11 cellular contexts compared by ENCODE assay signal in the genomic region with DNA sequence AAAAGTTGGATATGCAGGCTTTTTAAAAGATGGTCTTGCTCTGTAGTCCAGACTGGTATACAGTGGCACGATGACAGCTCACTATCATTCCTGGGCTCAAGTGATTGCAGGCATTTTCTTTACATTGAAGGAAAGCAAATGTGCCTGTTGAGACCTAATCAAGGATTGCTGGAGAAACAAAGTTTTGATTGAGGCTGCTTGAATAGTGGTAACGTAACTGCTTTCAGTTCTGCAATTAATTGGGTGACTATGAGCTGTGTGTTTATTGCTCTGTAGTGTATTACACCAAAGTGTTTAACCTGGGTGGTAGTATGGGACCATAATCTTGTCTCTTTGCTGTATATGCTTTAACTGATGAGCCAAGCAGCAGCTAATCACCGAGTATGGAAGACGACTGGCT. TPM values are rescaled to one million over a fixed set of nuclear protein-coding genes. Genes with fewer than 3 reads are reported as not detected.
DNase-seq lines count a peak whose midpoint lies in the region; FAIRE-seq and TF ChIP-seq lines count a peak whose summit lies in the region.
"Had no signal": no experiment of that assay in that cellular context is flagged by ENCODE, and none has a peak within 500 bp of the region (broad histone marks: within the 10 kb centered on the region; RNA-seq: fewer than 3 reads in every experiment).

No MANE protein-coding gene starts in this region.

- peaks cover 36% of the 10 kb centered on the region for H3K4me1 Mint-ChIP-seq in T-helper 1 cell treated with Interleukin-12 subunit alpha and Interleukin-12 subunit beta and Interleukin-4 antibody, amounts not matched to agents 30 μg/mL and 1 μg/mL, for 36 hours (ENCODE audit: low read depth)

- H3K9me3 Mint-ChIP-seq in T-helper 1 cell treated with Interleukin-12 subunit alpha and Interleukin-12 subunit beta and Interleukin-4 antibody, amounts not matched to agents 30 μg/mL and 1 μg/mL, for 36 hours: no peaks in the 10 kb centered on the region

- TF ChIP-seq CTCF in OCI-LY7 (conservative IDR thresholded peaks at IDR 0.05; ENCODE audit: low read length) (no peak), endothelial cell of umbilical vein (IDR thresholded peaks at IDR 0.05; ENCODE audit: extremely low read depth in 1 of 2, insufficient read depth in 1 of 2, low read depth in 1 of 2, low read length in 2 of 2) (no peak)

- no peaks in the 10 kb centered on the region for H3K9me2 ChIP-seq in OCI-LY7 (ENCODE audit: insufficient read depth, low read length)

- no peak overlapping the region for H3K9ac ChIP-seq in endothelial cell of umbilical vein (replicated peaks; ENCODE audit: extremely low read depth, insufficient read depth, low read length)
- no peak overlapping the region for H3K9ac ChIP-seq in skeletal muscle satellite cell (ENCODE audit: low read depth, low read length)

- H3K36me3 ChIP-seq in OCI-LY7 (ENCODE audit: insufficient read depth, low read length): peaks cover 30% of the 10 kb centered on the region
- peaks cover 0 to 12% of the 10 kb centered on the region in 2 experiments for H3K36me3 ChIP-seq in endothelial cell of umbilical vein (ENCODE audit: control insufficient read depth in 2 of 2, extremely low read depth in 1 of 2, insufficient read depth in 2 of 2, low read length in 2 of 2)
- H3K36me3 ChIP-seq in skeletal muscle satellite cell (ENCODE audit: insufficient read depth, low read length): peaks cover 22% of the 10 kb centered on the region

- H4K20me1 ChIP-seq in OCI-LY7 (ENCODE audit: insufficient read depth, low read length): peaks cover 14% of the 10 kb centered on the region; the same call in 1 of the 2 replicates
- H4K20me1 ChIP-seq in endothelial cell of umbilical vein (replicated peaks; ENCODE audit: control insufficient read depth, extremely low read depth, insufficient read depth, low read length): no peaks in the 10 kb centered on the region

- peak overlapping the region; percentile 36 for H3K4me2 ChIP-seq in OCI-LY7 (ENCODE audit: low read length)
- no peak overlapping the region for H3K4me2 ChIP-seq in endothelial cell of umbilical vein (ENCODE audit: insufficient read depth, low read length)
- H3K4me2 ChIP-seq in skeletal muscle satellite cell (ENCODE audit: low read length): peak overlapping the region; percentile 82

- H3K4me3 ChIP-seq in OCI-LY7 (ENCODE audit: low read depth, low read length, poor library complexity, severe bottlenecking) (peak overlapping the region; percentile 27), endothelial cell of umbilical vein (replicated peaks in 1 of 3; ENCODE audit: insufficient read depth in 1 of 3, low read depth in 1 of 3, low read length in 3 of 3) (no peak overlapping the region), skeletal muscle satellite cell (ENCODE audit: low read length) (peak overlapping the region; percentile 76)

- H2AFZ ChIP-seq in OCI-LY7 (ENCODE audit: low read length): no peak overlapping the region
- no peak overlapping the region for H2AFZ ChIP-seq in endothelial cell of umbilical vein (ENCODE audit: low read depth, low read length)

- DNase-seq in T-helper 1 cell: no peak
- no peak for DNase-seq in OCI-LY7 (ENCODE audit: low spot score)
- DNase-seq in endothelial cell of umbilical vein (ENCODE audit: low read depth, low spot score): no peak
- no peak for DNase-seq in EL
- DNase-seq in DMS53 treated with DMSO at 0.1 percent for 48 hours (lab: John Stamatoyannopoulos, UW; ENCODE audit: unreplicated experiment): no peak
- DNase-seq in DMS53 (lab: John Stamatoyannopoulos, UW): no peak
- DNase-seq: ACHN, T1000 had no signal

- intact Hi-C loops in OCI-LY7 (cut with micrococcal nuclease; ENCODE audit: unreplicated experiment) (no loop called here), endothelial cell of umbilical vein (cut with micrococcal nuclease) (no loop called here)

- peaks cover 8% of the 10 kb centered on the region for H3K27me3 Mint-ChIP-seq in T-helper 1 cell treated with Interleukin-12 subunit alpha and Interleukin-12 subunit beta and Interleukin-4 antibody, amounts not matched to agents 30 μg/mL and 1 μg/mL, for 36 hours (ENCODE audit: low read depth)

- no peak for FAIRE-seq in endothelial cell of umbilical vein (lab: Jason Lieb, UNC)

- H3K9me3 ChIP-seq in OCI-LY7 (ENCODE audit: low read length) (no peaks in the 10 kb centered on the region), endothelial cell of umbilical vein (replicated peaks; ENCODE audit: control insufficient read depth, insufficient read depth, low read length) (no peaks in the 10 kb centered on the region), skeletal muscle satellite cell (replicated peaks; ENCODE audit: low read length) (no peaks in the 10 kb centered on the region)
- H3K9me3 ChIP-seq: ascending aorta had no signal

- peaks cover 34% of the 10 kb centered on the region for H3K36me3 Mint-ChIP-seq in T-helper 1 cell treated with Interleukin-12 subunit alpha and Interleukin-12 subunit beta and Interleukin-4 antibody, amounts not matched to agents 30 μg/mL and 1 μg/mL, for 36 hours (ENCODE audit: low read depth)

- dilution Hi-C loops in endothelial cell of umbilical vein (cut with MboI; ENCODE audit: extremely low pct_ligation_motif_present, low sequenced_read_pairs): no loop called here

- CTCF ChIA-PET in OCI-LY7 (lab: Charles Lee; ENCODE audit: unreplicated experiment) (no interaction called here), endothelial cell of umbilical vein (lab: Charles Lee) (interaction anchor here (1.3 to 1.7 kb wide), 2 partner anchors 19 to 55 kb away, joined by 4 to 7 read pairs; no protein-coding TSS in a partner anchor)

- H3K27ac ChIP-seq in OCI-LY7 (ENCODE audit: low read depth, low read length, poor library complexity, severe bottlenecking) (no peak overlapping the region), endothelial cell of umbilical vein (ENCODE audit: insufficient read depth, low read depth, low read length) (no peak overlapping the region)
- H3K27ac ChIP-seq: ascending aorta had no signal

- BruUV-seq in OCI-LY7 (replicated peaks; lab: Mats Ljungman, UMichigan) (no TSS peak), endothelial cell of umbilical vein (replicated peaks; lab: Mats Ljungman, UMichigan) (no TSS peak)

- TF ChIP-seq POLR2A in endothelial cell of umbilical vein (IDR thresholded peaks at IDR 0.05; ENCODE audit: low read depth, low read length): peak; percentile 20

- H3K4me1 ChIP-seq in OCI-LY7 (ENCODE audit: insufficient read depth, low read length, poor library complexity, severe bottlenecking) (peaks cover 36% of the 10 kb centered on the region), endothelial cell of umbilical vein (ENCODE audit: control insufficient read depth, extremely low read depth, insufficient read depth, low read length) (peaks cover 4% of the 10 kb centered on the region), skeletal muscle satellite cell (ENCODE audit: control insufficient read depth, insufficient read depth, low read length) (peaks cover 26% of the 10 kb centered on the region)

- no peak overlapping the region for H3K27ac Mint-ChIP-seq in T-helper 1 cell treated with Interleukin-12 subunit alpha and Interleukin-12 subunit beta and Interleukin-4 antibody, amounts not matched to agents 30 μg/mL and 1 μg/mL, for 36 hours

- H3K79me2 ChIP-seq in OCI-LY7 (ENCODE audit: insufficient read depth, low read depth, low read length) (peaks cover 33% of the 10 kb centered on the region), endothelial cell of umbilical vein (ENCODE audit: control insufficient read depth, insufficient read depth, low read length) (peaks cover 24% of the 10 kb centered on the region)

- no peaks in the 10 kb centered on the region for H3K9me1 ChIP-seq in endothelial cell of umbilical vein (replicated peaks; ENCODE audit: control insufficient read depth, extremely low read depth, insufficient read depth, low read length)

- H3K4me3 Mint-ChIP-seq in T-helper 1 cell treated with Interleukin-12 subunit alpha and Interleukin-12 subunit beta and Interleukin-4 antibody, amounts not matched to agents 30 μg/mL and 1 μg/mL, for 36 hours: peak overlapping the region; percentile 34

- POLR2A ChIA-PET in OCI-LY7 (lab: Charles Lee) (interaction anchor here (1.2 to 1.3 kb wide), 2 partner anchors 32 to 55 kb away, joined by 3 to 5 read pairs; a partner anchor contains a TSS), endothelial cell of umbilical vein (lab: Charles Lee) (interaction anchor here (1.0 kb wide), 1 partner anchor 56 kb away, joined by 4 read pairs; no protein-coding TSS in a partner anchor)

- H3K27me3 ChIP-seq in endothelial cell of umbilical vein (ENCODE audit: control insufficient read depth in 2 of 2, insufficient read depth in 2 of 2, low read length in 2 of 2) (no peaks in the 10 kb centered on the region), skeletal muscle satellite cell (ENCODE audit: control insufficient read depth, insufficient read depth, low read length) (no peaks in the 10 kb centered on the region)
- H3K27me3 ChIP-seq: ascending aorta had no signal

RNA-seq across cellular contexts. Expression of a gene that starts 2.3 kb away (rescaled TPM):
- 2,854 and 2,972 TPM in 2 replicates for total RNA-seq in OCI-LY7 (2014; rRNA removed; shearing (Covaris generic))
- total RNA-seq in OCI-LY7 (2022): 1,291 and 1,479 TPM in 2 replicates
- 1,183 and 1,294 TPM in 2 replicates for total RNA-seq in endothelial cell of umbilical vein
- polyA plus RNA-seq in endothelial cell of umbilical vein: 1,282 and 1,683 TPM in 2 replicates
- 2,429 and 2,954 TPM in 2 replicates for polyA plus RNA-seq in endothelial cell of umbilical vein (2011; cell fraction: cytosol; rRNA removed)
- polyA plus RNA-seq in endothelial cell of umbilical vein (2011; cell fraction: nucleus; rRNA removed): 752 and 988 TPM in 2 replicates
- polyA plus RNA-seq in endothelial cell of umbilical vein (2012): 2,061 and 2,237 TPM in 2 replicates
- polyA minus RNA-seq in endothelial cell of umbilical vein: 1,148 and 1,520 TPM in 2 replicates
- polyA minus RNA-seq in endothelial cell of umbilical vein (2011; cell fraction: cytosol; rRNA and poly(A)+ RNA removed): 916 TPM
- polyA minus RNA-seq in endothelial cell of umbilical vein (2011; cell fraction: nucleus; rRNA and poly(A)+ RNA removed): 206 and 281 TPM in 2 replicates
- 1,088 and 1,189 TPM in 2 replicates for total RNA-seq in skeletal muscle satellite cell (2012; rRNA removed)

RNA-seq across cellular contexts. Expression of a gene that starts 29.9 kb away (rescaled TPM):
- total RNA-seq in OCI-LY7 (2014; rRNA removed; shearing (Covaris generic)): 71.9 and 77.3 TPM in 2 replicates
- total RNA-seq in OCI-LY7 (2022): 78.8 and 84.6 TPM in 2 replicates
- total RNA-seq in endothelial cell of umbilical vein: 41.6 and 44.0 TPM in 2 replicates
- polyA plus RNA-seq in endothelial cell of umbilical vein: 29.9 and 38.2 TPM in 2 replicates
- 40.3 and 59.3 TPM in 2 replicates for polyA plus RNA-seq in endothelial cell of umbilical vein (2011; cell fraction: cytosol; rRNA removed)
- polyA plus RNA-seq in endothelial cell of umbilical vein (2011; cell fraction: nucleus; rRNA removed): 41.7 and 43.2 TPM in 2 replicates
- polyA plus RNA-seq in endothelial cell of umbilical vein (2012): 23.2 and 43.9 TPM in 2 replicates
- polyA minus RNA-seq in endothelial cell of umbilical vein: 19.6 and 30.1 TPM in 2 replicates
- polyA minus RNA-seq in endothelial cell of umbilical vein (2011; cell fraction: cytosol; rRNA and poly(A)+ RNA removed): 31.4 TPM
- 5.9 and 10.9 TPM in 2 replicates for polyA minus RNA-seq in endothelial cell of umbilical vein (2011; cell fraction: nucleus; rRNA and poly(A)+ RNA removed)
- total RNA-seq in skeletal muscle satellite cell (2012; rRNA removed): 11.4 and 17.5 TPM in 2 replicates

RNA-seq across cellular contexts. Expression of a gene that starts 32.2 kb away (rescaled TPM):
- 10.5 and 15.4 TPM in 2 replicates for total RNA-seq in OCI-LY7 (2014; rRNA removed; shearing (Covaris generic))
- total RNA-seq in OCI-LY7 (2022) (4.9 and 5.3 TPM in 2 replicates), endothelial cell of umbilical vein (6.7 and 10.6 TPM in 2 replicates)
- 3.3 and 4.2 TPM in 2 replicates for polyA plus RNA-seq in endothelial cell of umbilical vein
- polyA plus RNA-seq in endothelial cell of umbilical vein (2011; cell fraction: cytosol; rRNA removed): 3.5 and 4.2 TPM in 2 replicates
- polyA plus RNA-seq in endothelial cell of umbilical vein (2011; cell fraction: nucleus; rRNA removed): 4.1 and 5.2 TPM in 2 replicates
- polyA plus RNA-seq in endothelial cell of umbilical vein (2012): 19.7 and 28.7 TPM in 2 replicates
- 4.2 and 6.1 TPM in 2 replicates for polyA minus RNA-seq in endothelial cell of umbilical vein
- not detected for polyA minus RNA-seq in endothelial cell of umbilical vein (2011; cell fraction: cytosol; rRNA and poly(A)+ RNA removed)
- polyA minus RNA-seq in endothelial cell of umbilical vein (2011; cell fraction: nucleus; rRNA and poly(A)+ RNA removed): 1.3 and 1.5 TPM in 2 replicates
- 59.8 and 117 TPM in 2 replicates for total RNA-seq in skeletal muscle satellite cell (2012; rRNA removed)

Comparison
In these comparisons a context has a peak if more than half of its experiments do, and no peak if none do; other contexts are left out.
1. H3K4me3 ChIP-seq: peak in OCI-LY7 (single experiment) and skeletal muscle satellite cell (single experiment); none in endothelial cell of umbilical vein (0 of 3).